ENCODE assay signal across 22 cellular contexts in the genomic region with DNA sequence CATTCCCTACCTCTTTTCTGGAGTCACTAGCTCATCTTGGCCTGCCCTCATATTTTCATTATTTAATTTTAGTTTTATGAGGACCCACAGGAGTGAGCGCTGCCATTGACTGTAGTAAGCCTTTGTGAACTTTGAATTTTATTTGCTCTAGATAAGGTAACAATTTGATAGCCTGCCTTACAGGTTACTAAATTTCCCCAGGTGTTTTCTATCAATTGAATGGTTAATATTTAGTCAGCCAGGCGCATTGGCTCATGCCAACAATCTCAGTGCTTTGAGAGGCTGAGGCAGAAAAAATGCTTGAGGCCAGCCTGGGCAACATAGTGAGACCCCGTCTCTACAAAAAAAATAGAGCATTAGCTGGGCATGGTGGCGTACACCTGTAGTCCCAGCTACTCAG. TPM values are rescaled to one million over a fixed set of nuclear protein-coding genes. Genes with fewer than 3 reads are reported as not detected.
DNase-seq lines count a peak whose midpoint lies in the region; ATAC-seq, FAIRE-seq and TF ChIP-seq lines count a peak whose summit lies in the region.
"Had no signal": no experiment of that assay in that cellular context is flagged by ENCODE, and none has a peak within 500 bp of the region (broad histone marks: within the 10 kb centered on the region; RNA-seq: fewer than 3 reads in every experiment).

No MANE protein-coding gene starts in this region.

- H3K27me3 ChIP-seq in body of pancreas (no peaks in the 10 kb centered on the region), small intestine (ENCODE audit: control insufficient read depth in 2 of 2, insufficient read depth in 2 of 2, low read length in 2 of 2) (no peaks in the 10 kb centered on the region), upper lobe of right lung (no peaks in the 10 kb centered on the region), HepG2 (ENCODE audit: control insufficient read depth in 1 of 2, insufficient read depth in 2 of 2, low read length in 2 of 2) (peaks cover 0 to 4% of the 10 kb centered on the region in 2 experiments; a peak in 1 of 5 replicates)

- TF ChIP-seq CTCF in body of pancreas (IDR thresholded peaks at IDR 0.05) = no peak
- no peak for TF ChIP-seq CTCF in mucosa of descending colon (IDR thresholded peaks at IDR 0.05)
- no peak for TF ChIP-seq CTCF in upper lobe of right lung (IDR thresholded peaks at IDR 0.05)
- TF ChIP-seq CTCF in HepG2 (CRISPR knock-in tag; IDR thresholded peaks at IDR 0.05) = no peak

- CTCF ChIA-PET in HepG2 (lab: Yijun Ruan, JAX; ENCODE audit: low intra/inter-chr PET ratio, low total read pairs) = no interaction called here

- 32 to 48% methylated on average over 4 of the region's 4 CpGs for WGBS in body of pancreas, 2 donors
- 8 to 60% (median 29%) methylated on average over 4 of the region's 4 CpGs for WGBS in small intestine, 3 donors
- WGBS in HepG2 (ENCODE audit: low lambda C conversion rate) = 19% methylated on average over 4 of the region's 4 CpGs

- TF ChIP-seq EP300 in HepG2 (IDR thresholded peaks at IDR 0.05; ENCODE audit: low read depth in 2 of 2, low read length in 2 of 2) (no peak), HepG2 (CRISPR knock-in tag; IDR thresholded peaks at IDR 0.05; ENCODE audit: borderline replicate concordance) (no peak)

- H3K9me3 ChIP-seq in body of pancreas = no peaks in the 10 kb centered on the region
- no peaks in the 10 kb centered on the region for H3K9me3 ChIP-seq in mucosa of descending colon
- H3K9me3 ChIP-seq in small intestine (ENCODE audit: control insufficient read depth, low read depth) = no peaks in the 10 kb centered on the region
- H3K9me3 ChIP-seq in upper lobe of right lung = no peaks in the 10 kb centered on the region
- no peaks in the 10 kb centered on the region for H3K9me3 ChIP-seq in HepG2 (ENCODE audit: low read length)

- ATAC-seq in body of pancreas = peak; percentile 83
- peak; percentile 90 for ATAC-seq in mucosa of descending colon
- no peak for ATAC-seq in upper lobe of right lung
- no peak for ATAC-seq in HepG2
- ATAC-seq: GM23338, HCT116 had no signal

- no peak overlapping the region for H3K9ac ChIP-seq in HepG2 (ENCODE audit: insufficient read depth, low read depth, low read length)

- in situ Hi-C loops in HepG2 (cut with HindIII; ENCODE audit: extremely low pct_ligation_motif_present, low pct_unique_long_range_greater_than_20kb) = loop anchor here (25.0 kb wide), 1 partner anchor 741 kb away; no protein-coding TSS in a partner anchor

- no peaks in the 10 kb centered on the region for H4K20me1 ChIP-seq in HepG2 (ENCODE audit: insufficient read depth, low read length)

- H3K4me1 ChIP-seq in body of pancreas (peaks cover 16% of the 10 kb centered on the region), mucosa of descending colon (ENCODE audit: low read depth) (no peaks in the 10 kb centered on the region), small intestine (ENCODE audit: control insufficient read depth in 2 of 2, insufficient read depth in 1 of 2, low read depth in 1 of 2, low read length in 1 of 2) (no peaks in the 10 kb centered on the region), upper lobe of right lung (no peaks in the 10 kb centered on the region), HepG2 (ENCODE audit: insufficient read depth, low read length) (no peaks in the 10 kb centered on the region)

- peak; percentile 13 to 57 (median 25) for DNase-seq in body of pancreas
- DNase-seq in mucosa of descending colon = peak in 1 of 3 donors; percentile 9
- DNase-seq in small intestine = peak; percentile 71
- DNase-seq in erythroblast (lab: John Stamatoyannopoulos, UW) = no peak
- no peak for DNase-seq in LoVo (ENCODE audit: low spot score)
- DNase-seq in upper lobe of right lung = no peak
- no peak for DNase-seq in HepG2 (ENCODE audit: low spot score)
- DNase-seq: C1 segment of cervical spinal cord; Calu3; CD4-positive, alpha-beta memory T cell; COR-L47; DMS53; DMS79 treated with DMSO at 0.1 percent for 48 hours; GF-D8; H9 had no signal

- H2AFZ ChIP-seq in HepG2 (ENCODE audit: low read length) = no peak overlapping the region
- H2AFZ ChIP-seq: GM23338 had no signal

- no peak for TF ChIP-seq RAD21 in HepG2 (CRISPR knock-in tag; IDR thresholded peaks at IDR 0.05)

- POLR2A ChIA-PET in HepG2 (lab: Yijun Ruan, JAX) = no interaction called here

- H3K4me3 ChIP-seq in body of pancreas = no peak overlapping the region
- no peak overlapping the region for H3K4me3 ChIP-seq in mucosa of descending colon
- no peak overlapping the region for H3K4me3 ChIP-seq in small intestine (ENCODE audit: low read depth in 1 of 2, low read length in 2 of 2)
- no peak overlapping the region for H3K4me3 ChIP-seq in upper lobe of right lung
- H3K4me3 ChIP-seq in HepG2 (replicated peaks in 1 of 3; ENCODE audit: insufficient read depth in 1 of 3, low read depth in 2 of 3, low read length in 3 of 3) = no peak overlapping the region
- H3K4me3 ChIP-seq: GM23338 had no signal

- no TSS peak for BruUV-seq in HepG2 (replicated peaks; lab: Mats Ljungman, UMichigan)

- no peak overlapping the region for H3K4me2 ChIP-seq in HepG2 (ENCODE audit: low read depth, low read length)
- H3K4me2 ChIP-seq: GM23338 had no signal

- TF ChIP-seq POLR2A in body of pancreas (IDR thresholded peaks at IDR 0.05) (no peak), erythroblast (IDR thresholded peaks at IDR 0.05; ENCODE audit: low read length) (no peak), HepG2 (IDR thresholded peaks at IDR 0.05; ENCODE audit: insufficient read depth in 1 of 2, low read depth in 2 of 2, low read length in 2 of 2) (no peak)

- no peak for FAIRE-seq in small intestine (lab: Jason Lieb, UNC)
- FAIRE-seq in HepG2 (lab: Jason Lieb, UNC) = no peak
- FAIRE-seq: GM12891, GM18507 had no signal

- H3K36me3 ChIP-seq in body of pancreas (replicated peaks in 1 of 2; ENCODE audit: insufficient read depth in 1 of 2, low read depth in 2 of 2) = no peaks in the 10 kb centered on the region
- H3K36me3 ChIP-seq in mucosa of descending colon (ENCODE audit: low read depth) = no peaks in the 10 kb centered on the region
- H3K36me3 ChIP-seq in small intestine (ENCODE audit: control insufficient read depth in 2 of 2, insufficient read depth in 2 of 2, low read length in 2 of 2) = no peaks in the 10 kb centered on the region
- no peaks in the 10 kb centered on the region for H3K36me3 ChIP-seq in upper lobe of right lung
- no peaks in the 10 kb centered on the region for H3K36me3 ChIP-seq in HepG2 (replicated peaks in 1 of 2; ENCODE audit: control insufficient read depth in 1 of 2, insufficient read depth in 2 of 2, low read length in 2 of 2)

- intact Hi-C loops in body of pancreas (cut with DNase I) = no loop called here
- intact Hi-C loops in mucosa of descending colon (cut with DNase I, micrococcal nuclease) = no loop called here
- intact Hi-C loops in upper lobe of right lung (cut with DNase I) = no loop called here
- intact Hi-C loops in HepG2 (cut with micrococcal nuclease; ENCODE audit: unreplicated experiment) = no loop called here

- no peaks in the 10 kb centered on the region for H3K79me2 ChIP-seq in HepG2 (ENCODE audit: insufficient read depth, low read length)

- H3K27ac ChIP-seq in body of pancreas (no peak overlapping the region), small intestine (ENCODE audit: low read depth in 1 of 2, low read length in 1 of 2) (no peak overlapping the region), upper lobe of right lung (no peak overlapping the region), HepG2 (ENCODE audit: extremely low read length, insufficient read depth, low read length) (no peak overlapping the region)

TF ChIP-seq in HepG2, 621 proteins besides CTCF, POLR2A, EP300 and RAD21 (continues in another document):
- TF ChIP-seq, protein P1, sequence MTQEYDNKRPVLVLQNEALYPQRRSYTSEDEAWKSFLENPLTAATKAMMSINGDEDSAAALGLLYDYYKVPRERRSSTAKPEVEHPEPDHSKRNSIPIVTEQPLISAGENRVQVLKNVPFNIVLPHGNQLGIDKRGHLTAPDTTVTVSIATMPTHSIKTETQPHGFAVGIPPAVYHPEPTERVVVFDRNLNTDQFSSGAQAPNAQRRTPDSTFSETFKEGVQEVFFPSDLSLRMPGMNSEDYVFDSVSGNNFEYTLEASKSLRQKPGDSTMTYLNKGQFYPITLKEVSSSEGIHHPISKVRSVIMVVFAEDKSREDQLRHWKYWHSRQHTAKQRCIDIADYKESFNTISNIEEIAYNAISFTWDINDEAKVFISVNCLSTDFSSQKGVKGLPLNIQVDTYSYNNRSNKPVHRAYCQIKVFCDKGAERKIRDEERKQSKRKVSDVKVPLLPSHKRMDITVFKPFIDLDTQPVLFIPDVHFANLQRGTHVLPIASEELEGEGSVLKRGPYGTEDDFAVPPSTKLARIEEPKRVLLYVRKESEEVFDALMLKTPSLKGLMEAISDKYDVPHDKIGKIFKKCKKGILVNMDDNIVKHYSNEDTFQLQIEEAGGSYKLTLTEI (CRISPR knock-in tag; conservative IDR thresholded peaks at IDR 0.05) = no peak
- no peak for TF ChIP-seq TOE1 (CRISPR knock-in tag; IDR thresholded peaks at IDR 0.05)
- TF ChIP-seq PHF8 (CRISPR knock-in tag; IDR thresholded peaks at IDR 0.05) = no peak

RNA-seq across cellular contexts. Expression of gene DAW1, which starts 50.2 kb away (rescaled TPM):
- total RNA-seq in body of pancreas = not detected
- not detected for total RNA-seq in mucosa of descending colon
- not detected for polyA plus RNA-seq in small intestine
- total RNA-seq in upper lobe of right lung = not detected
- not detected in 2 replicates for total RNA-seq in HepG2 (2016; rRNA removed; fragmentation: Illumina TruSeq; extraction: Trizol)
- total RNA-seq in HepG2 (2016; cell fraction: cytosol; rRNA removed; fragmentation: Illumina TruSeq; extraction: Trizol; ENCODE audit: low read depth) = not detected in 2 replicates
- not detected in 2 replicates for total RNA-seq in HepG2 (2016; cell fraction: insoluble cytoplasmic fraction; rRNA removed; fragmentation: Illumina TruSeq; extraction: Trizol)
- not detected in 2 replicates for total RNA-seq in HepG2 (2016; cell fraction: membrane; rRNA removed; fragmentation: Illumina TruSeq; extraction: Trizol)
- total RNA-seq in HepG2 (2016; cell fraction: nucleus; rRNA removed; fragmentation: Illumina TruSeq; extraction: Trizol) = not detected in 2 replicates
- not detected in 2 replicates for polyA plus RNA-seq in HepG2 (2011; rRNA removed)
- not detected in 2 replicates for polyA plus RNA-seq in HepG2 (2011; cell fraction: cytosol; rRNA removed)
- 0.07 TPM in 1 of 2 replicates, not detected in the other for polyA plus RNA-seq in HepG2 (2011; cell fraction: nucleus; rRNA removed)
- polyA plus RNA-seq in HepG2 (2012) = not detected in 2 replicates
- not detected in 2 replicates for polyA plus RNA-seq in HepG2 (2016; cell fraction: cytosol; fragmentation: Illumina TruSeq; extraction: Trizol; ENCODE audit: low read depth)
- polyA plus RNA-seq in HepG2 (2016; cell fraction: insoluble cytoplasmic fraction; fragmentation: Illumina TruSeq; extraction: Trizol; ENCODE audit: low read depth) = not detected in 2 replicates
- not detected in 2 replicates for polyA plus RNA-seq in HepG2 (2016; cell fraction: membrane; fragmentation: Illumina TruSeq; extraction: Trizol; ENCODE audit: low read depth)
- polyA plus RNA-seq in HepG2 (2016; cell fraction: nucleus; fragmentation: Illumina TruSeq; extraction: Trizol; ENCODE audit: insufficient read depth, low read depth) = not detected in 2 replicates
- polyA minus RNA-seq in HepG2 (2011; rRNA and poly(A)+ RNA removed; ENCODE audit: low replicate concordance) = 0.19 TPM in 1 of 2 replicates, not detected in the other
- not detected in 2 replicates for polyA minus RNA-seq in HepG2 (2011; cell fraction: cytosol; rRNA and poly(A)+ RNA removed)
- not detected in 2 replicates for polyA minus RNA-seq in HepG2 (2011; cell fraction: nucleus; rRNA and poly(A)+ RNA removed)
- total RNA-seq: CD4-positive, alpha-beta memory T cell; G401; H4 had no signal
- polyA plus RNA-seq: BJ; CD4-positive, alpha-beta memory T cell had no signal

Comparison
In these comparisons a context has a peak if more than half of its experiments do, and no peak if none do; other contexts are left out.
1. ATAC-seq: peak in body of pancreas (single experiment) and mucosa of descending colon (single experiment); none in upper lobe of right lung (single experiment) and HepG2 (single experiment).
2. DNase-seq: peak in body of pancreas (4 of 4) and small intestine (single experiment); none in erythroblast (0 of 2), LoVo (single experiment), upper lobe of right lung (single experiment) and HepG2 (single experiment).